ENCODE assay signal across 8 cellular contexts in genomic region chr14:23555882-23556699, GRCh38. TPM values are rescaled to one million over a fixed set of nuclear protein-coding genes. Genes with fewer than 3 reads are reported as not detected.
DNase-seq lines count a peak whose midpoint lies in the region; ATAC-seq, FAIRE-seq and TF ChIP-seq lines count a peak whose summit lies in the region.

Gene THTPA (plus strand): TSS chr14:23556271. CDS start chr14:23556758, 487 bp downstream.

- intact Hi-C loops in heart left ventricle (cut with DNase I) (loop anchor here in 2 of 10 donors (10.0 kb wide), 2 partner anchors 231 to 251 kb away; partner anchors contain the start of genes BCL2L2 (in 1 of the 2), PABPN1 (in 1 of the 2) and PPP1R3E (in 1 of the 2)), posterior vena cava (cut with DNase I) (loop anchor here in 1 of 2 donors (10.0 kb wide), 1 partner anchor 231 kb away; the partner anchor contains the start of gene PABPN1)

- DNase-seq in GM12891 (ENCODE audit: insufficient read length, low spot score) (peak; percentile 94), NCI-H1417 (lab: John Stamatoyannopoulos, UW) (peak; percentile 91 to 96 (median 95)), SW480 (ENCODE audit: low spot score) (peak; percentile 88), heart left ventricle (peak; percentile 93 to 97 (median 95)), posterior vena cava (ENCODE audit: low spot score) (peak; percentile 98), upper lobe of left lung (peak; percentile 96)
- peak; percentile 91 for DNase-seq in activated naive CD8-positive, alpha-beta T cell treated with anti-CD3 and anti-CD28 coated beads, Interleukin-2, amount 50 U/mL, for 24 hours

- peak; percentile 88 for FAIRE-seq in GM12891 (lab: Jason Lieb, UNC)

- H3K4me1 Mint-ChIP-seq in activated naive CD8-positive, alpha-beta T cell treated with anti-CD3 and anti-CD28 coated beads, Interleukin-2, amount 50 U/mL, for 24 hours = peaks cover 44% of the 10 kb centered on the region

- H3K27ac ChIP-seq in heart left ventricle (peak within 1 kb of the TSS; percentile 90 to 100 (median 97)), upper lobe of left lung (peak within 1 kb of the TSS; percentile 88 to 99 (median 98))

- H3K36me3 Mint-ChIP-seq in activated naive CD8-positive, alpha-beta T cell treated with anti-CD3 and anti-CD28 coated beads, Interleukin-2, amount 50 U/mL, for 24 hours (ENCODE audit: low read depth) = peaks cover 11% of the 10 kb centered on the region

- TF ChIP-seq CTCF in heart left ventricle (IDR thresholded peaks at IDR 0.05) = no peak
- peak in 1 of 6 experiments; percentile 21 for TF ChIP-seq CTCF in upper lobe of left lung (IDR thresholded peaks at IDR 0.05)

- H3K4me1 ChIP-seq in heart left ventricle (peaks cover 0 to 35% (median 21%) of the 10 kb centered on the region in 12 donors), upper lobe of left lung (peaks cover 21 to 29% (median 22%) of the 10 kb centered on the region in 4 donors)

- H3K4me3 ChIP-seq in heart left ventricle = peak within 1 kb of the TSS; percentile 56 to 100 (median 92)
- H3K4me3 ChIP-seq in upper lobe of left lung = peak within 1 kb of the TSS; percentile 73 to 92 (median 83)

- ATAC-seq in HG02763 (IDR thresholded peaks at IDR 0.05; ENCODE audit: unreplicated experiment) (peak; percentile 85), heart left ventricle (peak; percentile 86 to 96 (median 94)), upper lobe of left lung (ENCODE audit: low FRiP score in 2 of 2) (peak; percentile 95 to 96)
- peak; percentile 76 for ATAC-seq in activated naive CD8-positive, alpha-beta T cell treated with anti-CD3 and anti-CD28 coated beads, Interleukin-2, amount 50 U/mL, for 24 hours

- TF ChIP-seq EP300 in upper lobe of left lung (IDR thresholded peaks at IDR 0.05) = no peak

- H3K4me3 Mint-ChIP-seq in activated naive CD8-positive, alpha-beta T cell treated with anti-CD3 and anti-CD28 coated beads, Interleukin-2, amount 50 U/mL, for 24 hours = peak within 1 kb of the TSS; percentile 93

- peak within 1 kb of the TSS; percentile 95 for H3K27ac Mint-ChIP-seq in activated naive CD8-positive, alpha-beta T cell treated with anti-CD3 and anti-CD28 coated beads, Interleukin-2, amount 50 U/mL, for 24 hours

- H3K9me3 Mint-ChIP-seq in activated naive CD8-positive, alpha-beta T cell treated with anti-CD3 and anti-CD28 coated beads, Interleukin-2, amount 50 U/mL, for 24 hours = no peaks in the 10 kb centered on the region

- H3K27me3 ChIP-seq in heart left ventricle = no peaks in the 10 kb centered on the region
- no peaks in the 10 kb centered on the region for H3K27me3 ChIP-seq in upper lobe of left lung

- H3K27me3 Mint-ChIP-seq in activated naive CD8-positive, alpha-beta T cell treated with anti-CD3 and anti-CD28 coated beads, Interleukin-2, amount 50 U/mL, for 24 hours = peaks cover under 1% of the 10 kb centered on the region

- TF ChIP-seq POLR2A in GM12891 (IDR thresholded peaks at IDR 0.05; ENCODE audit: low read depth, low read length) = peak; percentile 75; the same call in 1 of the 2 replicates
- peak in 1 of 2 donors; percentile 52 for TF ChIP-seq POLR2A in heart left ventricle (IDR thresholded peaks at IDR 0.05)
- peak in 2 of 4 donors; percentile 50 to 73 for TF ChIP-seq POLR2A in upper lobe of left lung (IDR thresholded peaks at IDR 0.05)

- WGBS in heart left ventricle, 4 donors = 1 to 2% (median 1%) methylated on average over 32 to 54 of the region's 54 CpGs
- 3 to 6% methylated on average over 11 to 21 of the region's 54 CpGs for WGBS in upper lobe of left lung, 2 donors

- H3K36me3 ChIP-seq in heart left ventricle (peaks cover 0 to 34% (median 17%) of the 10 kb centered on the region in 9 donors), upper lobe of left lung (peaks cover 0 to 34% (median 19%) of the 10 kb centered on the region in 4 donors)

- no peaks in the 10 kb centered on the region for H3K9me3 ChIP-seq in heart left ventricle
- no peaks in the 10 kb centered on the region for H3K9me3 ChIP-seq in upper lobe of left lung

TF ChIP-seq in GM12891, 5 proteins besides CTCF, POLR2A, EP300 and RAD21:
- TF ChIP-seq PAX5 (IDR thresholded peaks at IDR 0.05; ENCODE audit: insufficient read depth, low read length, severe bottlenecking) (no peak), TAF1 (IDR thresholded peaks at IDR 0.05; ENCODE audit: low read depth, low read length) (peak; percentile 70), POU2F2 (IDR thresholded peaks at IDR 0.05; ENCODE audit: low read depth, low read length) (peak; percentile 27), SPI1 (IDR thresholded peaks at IDR 0.05; ENCODE audit: low read depth, low read length) (peak; percentile 3; the same call in 1 of the 2 replicates), POLR2AphosphoS5 (IDR thresholded peaks at IDR 0.05; ENCODE audit: low read depth, low read length) (peak; percentile 85)

RNA-seq across cellular contexts. Expression of gene THTPA, which starts in this region (rescaled TPM):
- polyA plus RNA-seq in GM12891 (2012; ENCODE audit: low read depth, missing spikeins) = 8.0 TPM
- total RNA-seq in heart left ventricle = 10 to 100 TPM; 13.0 to 30.9 (median 18.9) TPM
- polyA plus RNA-seq in heart left ventricle = 10 to 100 TPM in 1 of 2 donors, 1 to 10 TPM in 1; 9.1 to 28.7 TPM
- 10 to 100 TPM; 11.6 to 19.6 TPM for total RNA-seq in posterior vena cava
- total RNA-seq in upper lobe of left lung = 10 to 100 TPM; 16.7 to 27.2 (median 20.4) TPM

Comparison
In these comparisons a context has a peak if more than half of its experiments do, and no peak if none do; other contexts are left out.
1. Peak in every context shown above with its lines: DNase-seq, ATAC-seq, H3K4me3 ChIP-seq and H3K27ac ChIP-seq.